Comparison of ENCODE assay signal across 9 cellular contexts in the genomic region with DNA sequence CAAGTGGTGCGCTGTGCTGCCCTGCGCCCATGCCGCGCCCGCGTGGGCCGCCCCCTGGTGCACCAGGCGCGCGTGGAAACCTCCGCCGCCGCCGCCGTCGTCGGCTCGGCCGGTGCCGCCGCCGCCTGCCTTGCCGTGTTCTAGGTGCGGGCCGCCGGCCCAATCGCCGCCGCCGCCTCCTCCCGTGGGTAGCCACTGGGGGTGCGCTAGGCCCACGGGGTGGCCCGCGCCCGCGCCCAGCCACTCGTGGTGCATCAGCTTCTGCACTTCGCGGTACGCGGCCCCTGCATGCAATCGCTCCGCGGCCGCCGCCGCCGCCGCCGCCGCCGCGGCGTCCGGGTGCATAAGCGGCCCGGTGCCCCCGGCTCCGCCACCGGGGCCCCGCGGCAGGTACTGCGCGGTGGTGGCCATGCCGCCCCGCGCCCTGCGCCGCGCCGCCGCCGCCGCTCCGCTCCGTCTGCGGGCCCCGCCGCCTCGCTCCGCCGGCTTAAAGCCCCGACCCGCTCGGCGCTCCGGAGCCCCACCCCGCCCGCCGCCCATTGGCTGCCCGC. TPM values are rescaled to one million over a fixed set of nuclear protein-coding genes. Genes with fewer than 3 reads are reported as not detected.
A peak's percentile ranks its signal among the peaks of the same experiment; 100 is the strongest.
DNase-seq lines count a peak whose midpoint lies in the region; ATAC-seq and TF ChIP-seq lines count a peak whose summit lies in the region.
"Had no signal": no experiment of that assay in that cellular context is flagged by ENCODE, and none has a peak within 500 bp of the region (broad histone marks: within the 10 kb centered on the region; RNA-seq: fewer than 3 reads in every experiment).

POU3F1 (minus strand) TSS at position 461 of the 551 bp plus-strand sequence; CDS start at position 411, 50 bp downstream.

- no peaks in the 10 kb centered on the region for H3K9me2 ChIP-seq in PC-3 (replicated peaks; ENCODE audit: low read length)

- POLR2A ChIA-PET in AG04449 (lab: Yijun Ruan, JAX) (interaction anchor here (0.9 kb wide), 1 partner anchor 16 kb away, joined by 6 read pairs; no protein-coding TSS in a partner anchor), PC-3 (lab: Charles Lee; ENCODE audit: unreplicated experiment) (no interaction called here)

- no peak for DNase-seq in AG04449 (ENCODE audit: low read depth, low spot score)
- DNase-seq in PC-3 = no peak
- peak in 2 of 3 experiments; percentile 26 to 30 for DNase-seq in effector memory CD8-positive, alpha-beta T cell
- DNase-seq in neuronal stem cell (ENCODE audit: low spot score) = no peak
- DNase-seq in RKO (ENCODE audit: low spot score) = no peak
- DNase-seq in medulla oblongata (ENCODE audit: extremely low spot score) = no peak
- DNase-seq in NCI-H1436 treated with DMSO at 0.1 percent for 48 hours (lab: John Stamatoyannopoulos, UW) = no peak

- H3K9me3 ChIP-seq in PC-3 (ENCODE audit: low read length) (no peaks in the 10 kb centered on the region), neuronal stem cell (replicated peaks in 1 of 2; ENCODE audit: control insufficient read depth in 2 of 2, insufficient read depth in 1 of 2, low read depth in 1 of 2, low read length in 2 of 2) (no peaks in the 10 kb centered on the region)

- peak within 1 kb of the TSS; percentile 70 to 79 for H3K4me3 Mint-ChIP-seq in effector memory CD8-positive, alpha-beta T cell

- H3K36me3 Mint-ChIP-seq in effector memory CD8-positive, alpha-beta T cell (ENCODE audit: insufficient read depth) = peaks cover 3% of the 10 kb centered on the region

- H3F3A ChIP-seq in PC-3 (ENCODE audit: low read length, unreplicated experiment) = no peaks in the 10 kb centered on the region

- CTCF ChIA-PET in AG04449 (lab: Yijun Ruan, JAX) (interaction anchor here (0.6 kb wide), 2 partner anchors 13 to 18 kb away, joined by 3 read pairs; no protein-coding TSS in a partner anchor), PC-3 (lab: Charles Lee) (interaction anchor here (1.1 kb wide), 1 partner anchor 25 kb away, joined by 3 read pairs; no protein-coding TSS in a partner anchor)

- peak within 1 kb of the TSS; percentile 79 for H2BK5ac ChIP-seq in neuronal stem cell (ENCODE audit: low read length)

- H3K23ac ChIP-seq in neuronal stem cell (ENCODE audit: low read depth, low read length, poor library complexity) = peak within 1 kb of the TSS; percentile 76

- H2BK15ac ChIP-seq in neuronal stem cell (ENCODE audit: low read length) = peak within 1 kb of the TSS; percentile 90

- H3K27ac Mint-ChIP-seq in effector memory CD8-positive, alpha-beta T cell = no peak within 1 kb of the TSS

- H3K14ac ChIP-seq in neuronal stem cell (ENCODE audit: low read length) = peak within 1 kb of the TSS; percentile 100

- BruUV-seq in PC-3 (replicated peaks; lab: Mats Ljungman, UMichigan) = no TSS peak

- H4K20me1 ChIP-seq in PC-3 (ENCODE audit: low read length) = no peaks in the 10 kb centered on the region

- peak; percentile 18 for ATAC-seq in GM19468 (IDR thresholded peaks at IDR 0.05; ENCODE audit: extremely low read depth, unreplicated experiment)
- ATAC-seq in PC-3 = no peak
- ATAC-seq in effector memory CD8-positive, alpha-beta T cell (replicated peaks) = peak; percentile 34

- H3K79me2 ChIP-seq in PC-3 (ENCODE audit: low read length) = no peaks in the 10 kb centered on the region

- peaks cover 8 to 10% of the 10 kb centered on the region in 2 donors for H3K4me1 Mint-ChIP-seq in effector memory CD8-positive, alpha-beta T cell (ENCODE audit: low read depth in 2 of 2)

- H3K36me3 ChIP-seq in PC-3 (ENCODE audit: low read depth, low read length) = no peaks in the 10 kb centered on the region
- peaks cover 8 to 41% of the 10 kb centered on the region in 2 donors for H3K36me3 ChIP-seq in neuronal stem cell (replicated peaks in 1 of 2; ENCODE audit: control insufficient read depth in 2 of 2, insufficient read depth in 2 of 2, low read length in 2 of 2)

- peaks cover 33% of the 10 kb centered on the region for H3K27me3 ChIP-seq in PC-3 (ENCODE audit: low read length)
- H3K27me3 ChIP-seq in neuronal stem cell (ENCODE audit: control insufficient read depth in 3 of 3, insufficient read depth in 3 of 3, low read depth in 1 of 3, low read length in 3 of 3) = no peaks in the 10 kb centered on the region

- no peaks in the 10 kb centered on the region for H3K4me1 ChIP-seq in PC-3 (ENCODE audit: insufficient read depth, low read length)
- peaks cover 42 to 46% of the 10 kb centered on the region in 2 donors for H3K4me1 ChIP-seq in neuronal stem cell (ENCODE audit: control insufficient read depth in 2 of 2, insufficient read depth in 1 of 2, low read depth in 1 of 2, low read length in 2 of 2)

- peaks cover 35 to 37% of the 10 kb centered on the region in 2 donors for H3K27me3 Mint-ChIP-seq in effector memory CD8-positive, alpha-beta T cell

- H3K9ac ChIP-seq in PC-3 (ENCODE audit: low read length) (no peak within 1 kb of the TSS), neuronal stem cell (ENCODE audit: low read depth, low read length, poor library complexity) (peak within 1 kb of the TSS; percentile 95)

- no peak within 1 kb of the TSS for H3K4ac ChIP-seq in neuronal stem cell (ENCODE audit: low read length)

- peak within 1 kb of the TSS; percentile 29 for H2AK5ac ChIP-seq in neuronal stem cell (ENCODE audit: low read depth, low read length)

- WGBS in neuronal stem cell (ENCODE audit: extremely low coverage in 2 of 2, insufficient read length in 2 of 2, insufficient replicate concordance in 1 of 2), 2 donors = no CpG with 5 or more reads among the region's 92 CpGs

- peak within 1 kb of the TSS; percentile 84 for H3K4me2 ChIP-seq in PC-3 (ENCODE audit: low read length)
- peak within 1 kb of the TSS; percentile 96 for H3K4me2 ChIP-seq in neuronal stem cell (ENCODE audit: insufficient read depth, low read length, poor library complexity, severe bottlenecking)

- H3K9me3 Mint-ChIP-seq in effector memory CD8-positive, alpha-beta T cell = no peaks in the 10 kb centered on the region

- no peak for TF ChIP-seq CTCF in AG04449 (IDR thresholded peaks at IDR 0.05; ENCODE audit: insufficient read depth, low read length, missing control alignments)
- no peak for TF ChIP-seq CTCF in PC-3 (conservative IDR thresholded peaks at IDR 0.05; ENCODE audit: low read depth, low read length)

- peak within 1 kb of the TSS; percentile 14 for H2BK12ac ChIP-seq in neuronal stem cell (ENCODE audit: low read length)

- H4K91ac ChIP-seq in neuronal stem cell (ENCODE audit: low read depth, low read length, poor library complexity) = no peak within 1 kb of the TSS

- H3K27ac ChIP-seq in PC-3 (ENCODE audit: low read length) (no peak within 1 kb of the TSS), neuronal stem cell (replicated peaks; ENCODE audit: low read length) (peak within 1 kb of the TSS; percentile 55)

- peaks cover 6% of the 10 kb centered on the region for H3K79me1 ChIP-seq in neuronal stem cell (ENCODE audit: low read depth, low read length)

- no peak within 1 kb of the TSS for H2BK120ac ChIP-seq in neuronal stem cell (ENCODE audit: low read depth, low read length)

- H2AFZ ChIP-seq in PC-3 (ENCODE audit: low read length) = peak within 1 kb of the TSS; percentile 87
- H2AFZ ChIP-seq in neuronal stem cell (ENCODE audit: low read length) = peak within 1 kb of the TSS; percentile 91

- H3K18ac ChIP-seq in neuronal stem cell (ENCODE audit: low read length) = peak within 1 kb of the TSS; percentile 98

- peak within 1 kb of the TSS; percentile 52 for H3K4me3 ChIP-seq in AG04449 (ENCODE audit: low read depth, low read length)
- peak within 1 kb of the TSS; percentile 67 for H3K4me3 ChIP-seq in PC-3 (ENCODE audit: low read length)
- H3K4me3 ChIP-seq in neuronal stem cell (ENCODE audit: low read length in 2 of 2) = peak within 1 kb of the TSS; percentile 87 to 94

- no peak within 1 kb of the TSS for H4K8ac ChIP-seq in neuronal stem cell (ENCODE audit: low read depth, low read length)

- intact Hi-C loops in PC-3 (cut with micrococcal nuclease) = no loop called here

RNA-seq across cellular contexts. Expression of gene POU3F1, which starts in this region (rescaled TPM):
- not detected in 2 replicates for total RNA-seq in PC-3 (2014; rRNA removed)
- polyA plus RNA-seq in neuronal stem cell (2013, experiment 1 of 2) = 34.6 TPM
- 34.4 TPM for polyA plus RNA-seq in neuronal stem cell (2013, experiment 2 of 2)
- total RNA-seq: glomerular endothelial cell had no signal

Comparison
In these comparisons a context has a peak if more than half of its experiments do, and no peak if none do; other contexts are left out.
1. DNase-seq: peak in effector memory CD8-positive, alpha-beta T cell (2 of 3); none in AG04449 (single experiment), PC-3 (single experiment), neuronal stem cell (single experiment), RKO (single experiment), medulla oblongata (single experiment) and NCI-H1436 treated with DMSO at 0.1 percent for 48 hours (single experiment).
2. Peak in every context shown above with its lines, with median percentiles within 50 percentile points of each other: H3K4me3 ChIP-seq.